Comparison of ENCODE assay signal across 11 cellular contexts in genomic region chr1:205441318-205441633, GRCh38. TPM values are rescaled to one million over a fixed set of nuclear protein-coding genes. Genes with fewer than 3 reads are reported as not detected.
DNase-seq lines count a peak whose midpoint lies in the region; ATAC-seq, FAIRE-seq and TF ChIP-seq lines count a peak whose summit lies in the region.
"Had no signal": no experiment of that assay in that cellular context is flagged by ENCODE, and none has a peak within 500 bp of the region (broad histone marks: within the 10 kb centered on the region; RNA-seq: fewer than 3 reads in every experiment).

No MANE protein-coding gene starts in this region.

- no peaks in the 10 kb centered on the region for H3K9me3 Mint-ChIP-seq in CD4-positive, CD25-positive, alpha-beta regulatory T cell
- H3K9me3 Mint-ChIP-seq in chondrocyte (ENCODE audit: low read depth), result no peaks in the 10 kb centered on the region

- no peak overlapping the region for H3K27ac ChIP-seq in CD4-positive, CD25-positive, alpha-beta regulatory T cell (ENCODE audit: insufficient read depth, low read length, poor library complexity, severe bottlenecking)
- H3K27ac ChIP-seq in HUES48 (ENCODE audit: low read depth, low read length) (peak overlapping the region; percentile 74), GM12878 (ENCODE audit: control insufficient read depth, insufficient read depth) (peak overlapping the region; percentile 59)

- peaks cover 0 to 35% (median 20%) of the 10 kb centered on the region in 4 donors for H3K4me1 Mint-ChIP-seq in CD4-positive, CD25-positive, alpha-beta regulatory T cell
- peaks cover 12% of the 10 kb centered on the region for H3K4me1 Mint-ChIP-seq in chondrocyte (ENCODE audit: low read depth)

- H3K36me3 ChIP-seq in CD4-positive, CD25-positive, alpha-beta regulatory T cell (ENCODE audit: control insufficient read depth, insufficient read depth, low read length), result no peaks in the 10 kb centered on the region
- no peaks in the 10 kb centered on the region for H3K36me3 ChIP-seq in HUES48 (ENCODE audit: control insufficient read depth, insufficient read depth, low read length)
- H3K36me3 ChIP-seq in GM12878 (ENCODE audit: control insufficient read depth in 2 of 2, insufficient read depth in 2 of 2, low read length in 1 of 2), result no peaks in the 10 kb centered on the region
- H3K36me3 ChIP-seq in mucosa of stomach (ENCODE audit: control insufficient read depth, insufficient read depth, low read length), result no peaks in the 10 kb centered on the region
- H3K36me3 ChIP-seq: HAP-1, uterus had no signal

- POLR2A ChIA-PET in GM12878 (lab: Charles Lee), result interaction anchor here (0.6 to 1.9 kb wide), 6 partner anchors 8 to 321 kb away, joined by 3 to 10 read pairs (median 4); no protein-coding TSS in a partner anchor

- no peak for DNase-seq in CD4-positive, CD25-positive, alpha-beta regulatory T cell
- no peak for DNase-seq in GM12878 (ENCODE audit: low read depth, low spot score)
- no peak for DNase-seq in left colon
- DNase-seq in NCI-H510A treated with DMSO at 0.1 percent for 48 hours (lab: John Stamatoyannopoulos, UW), result no peak
- no peak for DNase-seq in chondrocyte (ENCODE audit: low spot score)

- BruUV-seq in GM12878 (replicated peaks; lab: Mats Ljungman, UMichigan), result no TSS peak

- no peak for TF ChIP-seq RAD21 in GM12878 (IDR thresholded peaks at IDR 0.05; ENCODE audit: insufficient read depth, low read depth, low read length)

- no peak for FAIRE-seq in GM12878 (lab: Jason Lieb, UNC)

- peak overlapping the region; percentile 67 for H3K4me2 ChIP-seq in GM12878 (ENCODE audit: control insufficient read depth, insufficient read depth)

- intact Hi-C loops in GM12878 (cut with micrococcal nuclease; ENCODE audit: unreplicated experiment), result loop anchor here (2.0 kb wide), 1 partner anchor 40 kb away; no protein-coding TSS in a partner anchor
- intact Hi-C loops in left colon (cut with DNase I, micrococcal nuclease), result no loop called here

- no peak for TF ChIP-seq EP300 in GM12878 (IDR thresholded peaks at IDR 0.05; ENCODE audit: borderline replicate concordance in 1 of 2, control insufficient read depth in 1 of 2, low read depth in 2 of 2, low read length in 2 of 2)

- H3K4me3 Mint-ChIP-seq in CD4-positive, CD25-positive, alpha-beta regulatory T cell, result peak overlapping the region; percentile 55 to 88 (median 84)
- H3K4me3 Mint-ChIP-seq in chondrocyte (ENCODE audit: unreplicated experiment), result no peak overlapping the region

- in situ Hi-C loops in GM12878 (cut with MboI), result no loop called here

- H3K4me1 ChIP-seq in CD4-positive, CD25-positive, alpha-beta regulatory T cell (ENCODE audit: control insufficient read depth, insufficient read depth, low read length, poor library complexity, severe bottlenecking), result peaks cover 28% of the 10 kb centered on the region
- H3K4me1 ChIP-seq in HUES48 (ENCODE audit: control insufficient read depth, insufficient read depth, low read length) (peaks cover 74% of the 10 kb centered on the region), GM12878 (ENCODE audit: control insufficient read depth, insufficient read depth, low read length) (peaks cover 20% of the 10 kb centered on the region), mucosa of stomach (ENCODE audit: control insufficient read depth, insufficient read depth, low read length) (peaks cover 53% of the 10 kb centered on the region)

- no peaks in the 10 kb centered on the region for H3K9me3 ChIP-seq in CD4-positive, CD25-positive, alpha-beta regulatory T cell (ENCODE audit: control insufficient read depth in 2 of 2, low read length in 2 of 2)
- H3K9me3 ChIP-seq in HUES48 (ENCODE audit: control insufficient read depth, insufficient read depth, low read length) (no peaks in the 10 kb centered on the region), GM12878 (replicated peaks; ENCODE audit: control insufficient read depth, insufficient read depth, low read length) (no peaks in the 10 kb centered on the region), mucosa of stomach (ENCODE audit: control insufficient read depth, low read length) (no peaks in the 10 kb centered on the region)
- H3K9me3 ChIP-seq: HAP-1, mucosa of descending colon, uterus had no signal

- CTCF ChIA-PET in GM12878 (lab: Yijun Ruan, JAX), result interaction anchor here (0.6 to 5.6 kb wide), 14 partner anchors 8 to 168 kb away, joined by 3 to 55 read pairs (median 4); no protein-coding TSS in a partner anchor

- TF ChIP-seq CTCF in GM12878 (IDR thresholded peaks at IDR 0.05 in 2 of 3, conservative IDR thresholded peaks at IDR 0.05 in 1 of 3; ENCODE audit: control insufficient read depth in 2 of 3, extremely low read depth in 1 of 3, insufficient read depth in 1 of 3, low read depth in 3 of 3, low read length in 3 of 3), result no peak
- TF ChIP-seq CTCF in chondrocyte (IDR thresholded peaks at IDR 0.05), result no peak

- ATAC-seq in CD4-positive, CD25-positive, alpha-beta regulatory T cell (ENCODE audit: low read depth in 2 of 2), result no peak
- ATAC-seq in GM12878 (no peak), left colon (no peak), GM19397 (IDR thresholded peaks at IDR 0.05; ENCODE audit: unreplicated experiment) (no peak)

- no peaks in the 10 kb centered on the region for H4K20me1 ChIP-seq in GM12878 (ENCODE audit: control insufficient read depth, insufficient read depth)

- peaks cover 2% of the 10 kb centered on the region for H3K27me3 ChIP-seq in CD4-positive, CD25-positive, alpha-beta regulatory T cell (ENCODE audit: control insufficient read depth, insufficient read depth, low read length)
- H3K27me3 ChIP-seq in HUES48 (ENCODE audit: control insufficient read depth, insufficient read depth, low read length) (0 out of 2 replicates have a peak, but pooled peaks cover 10% of the 10 kb centered on the region), GM12878 (replicated peaks in 1 of 2; ENCODE audit: control insufficient read depth in 2 of 2, insufficient read depth in 2 of 2, low read length in 1 of 2) (no peaks in the 10 kb centered on the region; a peak in 1 of 4 replicates), mucosa of stomach (ENCODE audit: control insufficient read depth, insufficient read depth, low read length) (peaks cover 9% of the 10 kb centered on the region)
- H3K27me3 ChIP-seq: uterus had no signal

- H3K36me3 Mint-ChIP-seq in CD4-positive, CD25-positive, alpha-beta regulatory T cell, result no peaks in the 10 kb centered on the region
- no peaks in the 10 kb centered on the region for H3K36me3 Mint-ChIP-seq in chondrocyte (ENCODE audit: low read depth)

- H3K27me3 Mint-ChIP-seq in CD4-positive, CD25-positive, alpha-beta regulatory T cell, result peaks cover 9% of the 10 kb centered on the region
- peaks cover 38% of the 10 kb centered on the region for H3K27me3 Mint-ChIP-seq in chondrocyte (ENCODE audit: low read depth)

- RAD21 ChIA-PET in GM12878 (lab: Charles Lee; ENCODE audit: unreplicated experiment), result interaction anchor here (0.8 to 5.9 kb wide), 9 partner anchors 9 to 124 kb away, joined by 3 to 42 read pairs (median 7); no protein-coding TSS in a partner anchor

- H3K79me2 ChIP-seq in GM12878 (ENCODE audit: control insufficient read depth, insufficient read depth, low read length), result no peaks in the 10 kb centered on the region

- 17% methylated on average over 6 of the region's 6 CpGs for WGBS in GM12878 (ENCODE audit: insufficient coverage, insufficient replicate concordance, low lambda C conversion rate, missing lambda C conversion rate)

- H3K4me3 ChIP-seq in CD4-positive, CD25-positive, alpha-beta regulatory T cell (ENCODE audit: low read depth, low read length), result peak overlapping the region; percentile 61
- H3K4me3 ChIP-seq in HUES48 (ENCODE audit: low read depth, low read length) (no peak overlapping the region), GM12878 (peak overlapping the region; percentile 60; the same call in 1 of the 2 replicates), mucosa of stomach (ENCODE audit: low read length) (no peak overlapping the region)
- H3K4me3 ChIP-seq: HAP-1, mucosa of descending colon, uterus had no signal

- H3K9ac ChIP-seq in HUES48 (ENCODE audit: low read depth, low read length), result no peak overlapping the region
- no peak overlapping the region for H3K9ac ChIP-seq in GM12878 (ENCODE audit: control insufficient read depth, insufficient read depth, low read length)
- H3K9ac ChIP-seq in mucosa of stomach (ENCODE audit: low read length), result peak overlapping the region; percentile 51

- no peak for TF ChIP-seq POLR2A in GM12878 (IDR thresholded peaks at IDR 0.05; ENCODE audit: low read depth, low read length)

- SMC1A ChIA-PET in GM12878 (lab: Charles Lee; ENCODE audit: uncharacterized antibody, unreplicated experiment), result interaction anchor here (0.8 to 5.0 kb wide), 10 partner anchors 10 to 167 kb away, joined by 3 to 35 read pairs (median 6); no protein-coding TSS in a partner anchor

- peak overlapping the region; percentile 88 to 96 (median 92) for H3K27ac Mint-ChIP-seq in CD4-positive, CD25-positive, alpha-beta regulatory T cell
- H3K27ac Mint-ChIP-seq in chondrocyte (ENCODE audit: unreplicated experiment), result no peak overlapping the region

- peak overlapping the region; percentile 68 for H2AFZ ChIP-seq in GM12878 (ENCODE audit: control insufficient read depth, low read depth, low read length)

RNA-seq across cellular contexts. Expression of gene BLACAT1, which starts 14.6 kb away (rescaled TPM):
- 0.15 TPM for total RNA-seq in CD4-positive, CD25-positive, alpha-beta regulatory T cell
- not detected for polyA plus RNA-seq in CD4-positive, CD25-positive, alpha-beta regulatory T cell
- 0.76 and 1.2 TPM in 2 replicates for total RNA-seq in GM12878 (2013; cell fraction: nucleolus; rRNA removed)
- total RNA-seq in GM12878 (2014; rRNA removed) (0.06 TPM in 1 of 2 replicates, not detected in the other), GM12878 (2014; rRNA removed; fragmentation: Illumina TruSeq; extraction: Trizol) (0.18 and 0.23 TPM in 2 replicates), GM12878 (2021) (0.21 TPM in 2 replicates), left colon (under 1 TPM; 0.14 to 0.34 TPM), chondrocyte (not detected in 3 replicates)
- not detected for polyA plus RNA-seq in GM12878 (2011; ENCODE audit: low read depth)
- polyA plus RNA-seq in GM12878 (2011; rRNA removed) (1.4 and 1.6 TPM in 2 replicates), GM12878 (2014; fragmentation: Illumina TruSeq; extraction: Trizol) (0.15 and 0.38 TPM in 2 replicates), GM12878 (2014; fragmentation: Nextera tagmentation; extraction: Ambion mirVana) (under 1 TPM in 1 of 2 experiments, not detected in 1; 0.04 TPM), GM12878 (2014; rRNA removed) (0.10 and 0.17 TPM in 2 replicates), GM12878 (2016; fragmentation: Nextera tagmentation; extraction: Ambion mirVana) (under 1 TPM; 0.08 to 0.13 TPM)
- 0.78 and 0.87 TPM in 2 replicates for polyA plus RNA-seq in GM12878 (2011; cell fraction: cytosol; rRNA removed)
- polyA plus RNA-seq in GM12878 (2011; cell fraction: nucleus; rRNA removed), result 5.1 and 7.0 TPM in 2 replicates
- polyA plus RNA-seq in GM12878 (2012), result 0.03 TPM in 1 of 2 replicates, not detected in the other
- polyA minus RNA-seq in GM12878 (2011; rRNA and poly(A)+ RNA removed), result 2.0 and 3.0 TPM in 2 replicates
- not detected in 2 replicates for polyA minus RNA-seq in GM12878 (2011; cell fraction: cytosol; rRNA and poly(A)+ RNA removed)
- 2.3 and 2.6 TPM in 2 replicates for polyA minus RNA-seq in GM12878 (2011; cell fraction: nucleus; rRNA and poly(A)+ RNA removed)

RNA-seq across cellular contexts. Expression of gene LEMD1, which starts 19.4 kb away (rescaled TPM):
- not detected for total RNA-seq in CD4-positive, CD25-positive, alpha-beta regulatory T cell
- polyA plus RNA-seq in CD4-positive, CD25-positive, alpha-beta regulatory T cell, result not detected
- total RNA-seq in GM12878 (2013; cell fraction: nucleolus; rRNA removed), result 1.7 and 2.9 TPM in 2 replicates
- total RNA-seq in GM12878 (2014; rRNA removed), result not detected in 2 replicates
- not detected in 2 replicates for total RNA-seq in GM12878 (2014; rRNA removed; fragmentation: Illumina TruSeq; extraction: Trizol)
- total RNA-seq in GM12878 (2021), result 0.37 TPM in 1 of 2 replicates, not detected in the other
- polyA plus RNA-seq in GM12878 (2011; ENCODE audit: low read depth), result not detected
- 1.2 and 1.4 TPM in 2 replicates for polyA plus RNA-seq in GM12878 (2011; rRNA removed)
- 0.84 and 1.7 TPM in 2 replicates for polyA plus RNA-seq in GM12878 (2011; cell fraction: cytosol; rRNA removed)
- polyA plus RNA-seq in GM12878 (2011; cell fraction: nucleus; rRNA removed), result 5.1 and 7.2 TPM in 2 replicates
- polyA plus RNA-seq in GM12878 (2012), result not detected in 2 replicates
- polyA plus RNA-seq in GM12878 (2014; fragmentation: Illumina TruSeq; extraction: Trizol), result not detected in 2 replicates
- under 1 TPM; 0.19 to 0.26 TPM for polyA plus RNA-seq in GM12878 (2014; fragmentation: Nextera tagmentation; extraction: Ambion mirVana)
- polyA plus RNA-seq in GM12878 (2014; rRNA removed), result 0.74 TPM in 1 of 2 replicates, not detected in the other
- polyA plus RNA-seq in GM12878 (2016; fragmentation: Nextera tagmentation; extraction: Ambion mirVana), result not detected
- 4.2 and 6.2 TPM in 2 replicates for polyA minus RNA-seq in GM12878 (2011; rRNA and poly(A)+ RNA removed)
- not detected in 2 replicates for polyA minus RNA-seq in GM12878 (2011; cell fraction: cytosol; rRNA and poly(A)+ RNA removed)
- polyA minus RNA-seq in GM12878 (2011; cell fraction: nucleus; rRNA and poly(A)+ RNA removed), result 6.9 and 11.7 TPM in 2 replicates
- total RNA-seq in left colon, result 1 to 10 TPM in 1 of 2 donors, not detected in 1; 1.1 TPM
- total RNA-seq in chondrocyte, result not detected in 3 replicates
- total RNA-seq: mucosa of descending colon had no signal

Comparison
In these comparisons a context has a peak if more than half of its experiments do, and no peak if none do; other contexts are left out.
1. H3K4me3 ChIP-seq: peak in CD4-positive, CD25-positive, alpha-beta regulatory T cell (single experiment) and GM12878 (single experiment); none in HUES48 (single experiment) and mucosa of stomach (single experiment).